Comparison of ENCODE assay signal across 17 cellular contexts in genomic region chr18:8747440-8747937, GRCh38. TPM values are rescaled to one million over a fixed set of nuclear protein-coding genes. Genes with fewer than 3 reads are reported as not detected.
DNase-seq lines count a peak whose midpoint lies in the region; ATAC-seq and TF ChIP-seq lines count a peak whose summit lies in the region.
"Had no signal": no experiment of that assay in that cellular context is flagged by ENCODE, and none has a peak within 500 bp of the region (broad histone marks: within the 10 kb centered on the region; RNA-seq: fewer than 3 reads in every experiment).

No MANE protein-coding gene starts in this region.

- H3K9ac ChIP-seq in BLaER1 treated with 17β-estradiol and CSF1 and Interleukin-3, amounts not matched to agents 10 nM and 100 nM: peak overlapping the region in 8 of 11 experiments; percentile 10 to 52 (median 34); a peak in 9 of 22 replicates
- H3K9ac ChIP-seq: parathyroid adenoma had no signal

- no peak overlapping the region for H3K4me3 Mint-ChIP-seq in osteocyte (ENCODE audit: unreplicated experiment)

- POLR2A ChIA-PET in OCI-LY7 (lab: Charles Lee): interaction anchor here (0.6 to 2.0 kb wide), 3 partner anchors 18 to 231 kb away, joined by 3 to 8 read pairs (median 3); no protein-coding TSS in a partner anchor

- peaks cover 59% of the 10 kb centered on the region for H3K79me2 ChIP-seq in OCI-LY7 (ENCODE audit: insufficient read depth, low read depth, low read length)
- H3K79me2 ChIP-seq: parathyroid adenoma had no signal

- peak overlapping the region; percentile 64 to 87 (median 78) for H3K4me2 ChIP-seq in BLaER1 treated with 17β-estradiol and CSF1 and Interleukin-3, amounts not matched to agents 10 nM and 100 nM
- peak overlapping the region; percentile 63 for H3K4me2 ChIP-seq in OCI-LY7 (ENCODE audit: low read length)

- H3K27ac Mint-ChIP-seq in osteocyte (ENCODE audit: unreplicated experiment): peak overlapping the region; percentile 93

- TF ChIP-seq CTCF in OCI-LY7 (conservative IDR thresholded peaks at IDR 0.05; ENCODE audit: low read length): no peak
- TF ChIP-seq CTCF in epithelial cell of proximal tubule (conservative IDR thresholded peaks at IDR 0.05; ENCODE audit: low read depth, low read length): no peak
- TF ChIP-seq CTCF in osteocyte (IDR thresholded peaks at IDR 0.05): no peak

- H3K9me3 Mint-ChIP-seq in osteocyte (ENCODE audit: unreplicated experiment): no peaks in the 10 kb centered on the region

- no peak for ATAC-seq in esophagus mucosa
- ATAC-seq: GM12878, left lung had no signal

- peaks cover 15% of the 10 kb centered on the region for H3K36me3 Mint-ChIP-seq in osteocyte (ENCODE audit: unreplicated experiment)

- peaks cover 0 to 92% (median 8%) of the 10 kb centered on the region in 11 experiments; a peak in 13 of 22 replicates for H3K36me3 ChIP-seq in BLaER1 treated with 17β-estradiol and CSF1 and Interleukin-3, amounts not matched to agents 10 nM and 100 nM
- peaks cover 75% of the 10 kb centered on the region for H3K36me3 ChIP-seq in OCI-LY7 (ENCODE audit: insufficient read depth, low read length)
- H3K36me3 ChIP-seq: ascending aorta, left lung, upper lobe of right lung had no signal

- intact Hi-C loops in OCI-LY7 (cut with micrococcal nuclease; ENCODE audit: unreplicated experiment): loop anchor here (10.0 kb wide), 1 partner anchor 317 kb away; no protein-coding TSS in a partner anchor

- no peak overlapping the region for H2AFZ ChIP-seq in OCI-LY7 (ENCODE audit: low read length)
- H2AFZ ChIP-seq: parathyroid adenoma had no signal

- H3K27me3 ChIP-seq in BLaER1 treated with 17β-estradiol and CSF1 and Interleukin-3, amounts not matched to agents 10 nM and 100 nM: no peaks in the 10 kb centered on the region
- H3K27me3 ChIP-seq: ascending aorta, left lung, upper lobe of right lung had no signal

- H3K27me3 Mint-ChIP-seq in osteocyte (ENCODE audit: unreplicated experiment): no peaks in the 10 kb centered on the region

- H3K4me3 ChIP-seq in BLaER1 treated with 17β-estradiol and CSF1 and Interleukin-3, amounts not matched to agents 10 nM and 100 nM: no peak overlapping the region
- H3K4me3 ChIP-seq in OCI-LY7 (ENCODE audit: low read depth, low read length, poor library complexity, severe bottlenecking) (no peak overlapping the region), epithelial cell of proximal tubule (ENCODE audit: low read depth, low read length) (no peak overlapping the region)
- H3K4me3 ChIP-seq: ascending aorta, GM12878, left lung, upper lobe of right lung had no signal

- no TSS peak for BruUV-seq in OCI-LY7 (replicated peaks; lab: Mats Ljungman, UMichigan)

- peaks cover 0 to 47% (median 0%) of the 10 kb centered on the region in 11 experiments; a peak in 2 of 22 replicates for H4K20me1 ChIP-seq in BLaER1 treated with 17β-estradiol and CSF1 and Interleukin-3, amounts not matched to agents 10 nM and 100 nM
- no peaks in the 10 kb centered on the region for H4K20me1 ChIP-seq in OCI-LY7 (ENCODE audit: insufficient read depth, low read length)

- H3K4me1 Mint-ChIP-seq in osteocyte (ENCODE audit: unreplicated experiment): peaks cover 92% of the 10 kb centered on the region

- peaks cover 80 to 100% (median 98%) of the 10 kb centered on the region in 10 experiments for H3K4me1 ChIP-seq in BLaER1 treated with 17β-estradiol and CSF1 and Interleukin-3, amounts not matched to agents 10 nM and 100 nM
- H3K4me1 ChIP-seq in OCI-LY7 (ENCODE audit: insufficient read depth, low read length, poor library complexity, severe bottlenecking): peaks cover 94% of the 10 kb centered on the region
- H3K4me1 ChIP-seq: ascending aorta, left lung, parathyroid adenoma, upper lobe of right lung had no signal

- H3K27ac ChIP-seq in BLaER1 treated with 17β-estradiol and CSF1 and Interleukin-3, amounts not matched to agents 10 nM and 100 nM: peak overlapping the region in 9 of 11 experiments; percentile 39 to 77 (median 70); a peak in 17 of 22 replicates
- H3K27ac ChIP-seq in OCI-LY7 (ENCODE audit: low read depth, low read length, poor library complexity, severe bottlenecking): peak overlapping the region; percentile 99
- H3K27ac ChIP-seq: ascending aorta, left lung, parathyroid adenoma, RWPE1, upper lobe of right lung had no signal

- CTCF ChIA-PET in OCI-LY7 (lab: Charles Lee; ENCODE audit: unreplicated experiment): interaction anchor here (1.1 kb wide), 1 partner anchor 40 kb away, joined by 4 read pairs; no protein-coding TSS in a partner anchor

- no peaks in the 10 kb centered on the region for H3K9me2 ChIP-seq in OCI-LY7 (ENCODE audit: insufficient read depth, low read length)

- peaks cover 2 to 6% (median 4%) of the 10 kb centered on the region in 11 experiments for H3K9me3 ChIP-seq in BLaER1 treated with 17β-estradiol and CSF1 and Interleukin-3, amounts not matched to agents 10 nM and 100 nM (replicated peaks in 1 of 11)
- H3K9me3 ChIP-seq in OCI-LY7 (ENCODE audit: low read length): peaks cover 7% of the 10 kb centered on the region; the same call in 1 of the 2 replicates
- H3K9me3 ChIP-seq: ascending aorta, left lung, upper lobe of right lung had no signal

- DNase-seq in OCI-LY7 (ENCODE audit: low spot score) (no peak), epithelial cell of proximal tubule (ENCODE audit: low read depth) (peak; percentile 59), osteocyte (ENCODE audit: extremely low spot score, unreplicated experiment) (no peak), NCI-H748 treated with DMSO at 0.1 percent for 48 hours (lab: John Stamatoyannopoulos, UW) (no peak), NCI-H1048 (lab: John Stamatoyannopoulos, UW) (no peak)
- no peak for DNase-seq in activated CD4-positive, alpha-beta T cell treated with anti-CD3 and anti-CD28 coated beads, Interleukin-2, amount 50 U/mL, for 1 hour
- DNase-seq: activated CD8-positive, alpha-beta memory T cell treated with anti-CD3 and anti-CD28 coated beads, Interleukin-2, amount 50 U/mL, for 48 hours; COR-L47; foreskin melanocyte; upper lobe of right lung had no signal

RNA-seq across cellular contexts. Expression of gene MTCL1, which starts 42.1 kb away (rescaled TPM):
- 82.8 and 96.8 TPM in 2 replicates for total RNA-seq in OCI-LY7 (2014; rRNA removed; shearing (Covaris generic))
- total RNA-seq in OCI-LY7 (2022) (159 and 170 TPM in 2 replicates), epithelial cell of proximal tubule (60.1 and 81.7 TPM in 2 replicates), osteocyte (56.9 and 58.4 TPM in 2 replicates), esophagus mucosa (9.9 TPM)
